Comparison of ENCODE assay signal across 20 cellular contexts in genomic region chr11:1992111-1992510, GRCh38. TPM values are rescaled to one million over a fixed set of nuclear protein-coding genes. Genes with fewer than 3 reads are reported as not detected.
A peak's percentile ranks its signal among the peaks of the same experiment; 100 is the strongest.
DNase-seq lines count a peak whose midpoint lies in the region; ATAC-seq and TF ChIP-seq lines count a peak whose summit lies in the region.
"Had no signal": no experiment of that assay in that cellular context is flagged by ENCODE, and none has a peak within 500 bp of the region (broad histone marks: within the 10 kb centered on the region; RNA-seq: fewer than 3 reads in every experiment).

No MANE protein-coding gene starts in this region.

- no peak overlapping the region for H3K4me3 ChIP-seq in left lung
- H3K4me3 ChIP-seq: GM23338, MG63, Peyer's patch had no signal

- no peak for ATAC-seq in left lung
- ATAC-seq in left colon: no peak
- ATAC-seq: HCT116 had no signal

- intact Hi-C loops in left lung (cut with DNase I): no loop called here
- intact Hi-C loops in posterior vena cava (cut with DNase I): no loop called here
- intact Hi-C loops in left colon (cut with DNase I, micrococcal nuclease): no loop called here

- H3K4me3 Mint-ChIP-seq in osteocyte (ENCODE audit: unreplicated experiment): no peak overlapping the region
- H3K4me3 Mint-ChIP-seq: GM23338 had no signal

- no peaks in the 10 kb centered on the region for H3K36me3 ChIP-seq in left lung
- H3K36me3 ChIP-seq: MG63, Peyer's patch had no signal

- no peaks in the 10 kb centered on the region for H3K4me1 ChIP-seq in left lung
- H3K4me1 ChIP-seq: Peyer's patch had no signal

- no peaks in the 10 kb centered on the region for H3K9me3 Mint-ChIP-seq in osteocyte (ENCODE audit: unreplicated experiment)
- H3K9me3 Mint-ChIP-seq: GM23338 had no signal

- DNase-seq in ELF-1 (ENCODE audit: low read depth, low spot score) (peak; percentile 1), NAMALWA (ENCODE audit: low spot score) (peak; percentile 1), left lung (peak; percentile 16 to 17), posterior vena cava (ENCODE audit: low spot score) (peak; percentile 7), osteocyte (ENCODE audit: extremely low spot score, unreplicated experiment) (no peak), left colon (no peak), A172 (ENCODE audit: low spot score) (no peak)
- DNase-seq: AML-193, Kasumi-1, MG63, NCI-H1092 treated with DMSO at 0.1 percent for 48 hours, NCI-H146, NCI-H2029 treated with DMSO at 0.1 percent for 48 hours, NCI-H2171, NCI-H446 treated with DMSO at 0.1 percent for 48 hours, Peyer's patch, SHP77 had no signal

- no peaks in the 10 kb centered on the region for H3K9me3 ChIP-seq in left lung
- H3K9me3 ChIP-seq: MG63, Peyer's patch had no signal

- H3K27me3 Mint-ChIP-seq in osteocyte (ENCODE audit: unreplicated experiment): no peaks in the 10 kb centered on the region

- TF ChIP-seq CTCF in left lung (IDR thresholded peaks at IDR 0.05) (no peak), osteocyte (IDR thresholded peaks at IDR 0.05) (no peak)

- H3K4me1 Mint-ChIP-seq in osteocyte (ENCODE audit: unreplicated experiment): no peaks in the 10 kb centered on the region
- H3K4me1 Mint-ChIP-seq: GM23338 had no signal

- H3K36me3 Mint-ChIP-seq in osteocyte (ENCODE audit: unreplicated experiment): no peaks in the 10 kb centered on the region

- H3K27me3 ChIP-seq in left lung: no peaks in the 10 kb centered on the region
- H3K27me3 ChIP-seq: MG63, Peyer's patch had no signal

- no peak overlapping the region for H3K27ac ChIP-seq in left lung
- H3K27ac ChIP-seq: C4-2B, Peyer's patch had no signal

- no peak overlapping the region for H3K27ac Mint-ChIP-seq in osteocyte (ENCODE audit: unreplicated experiment)
- H3K27ac Mint-ChIP-seq: GM23338 had no signal

RNA-seq across cellular contexts. Expression of gene H19, which starts 5.5 kb away (rescaled TPM):
- total RNA-seq in left lung: 100 to 1,000 TPM; 119 to 193 TPM
- 1,000 to 10,000 TPM in 1 of 2 donors, 100 to 1,000 TPM in 1; 430 to 1,696 TPM for total RNA-seq in posterior vena cava
- 1,569 and 1,806 TPM in 2 replicates for total RNA-seq in osteocyte
- total RNA-seq in left colon: 10 to 100 TPM in 1 of 2 donors, 1 to 10 TPM in 1; 7.4 to 14.2 TPM
- total RNA-seq in A172 (2014; rRNA removed; shearing (Covaris generic)): 0.69 and 2.7 TPM in 2 replicates

RNA-seq across cellular contexts. Expression of gene MRPL23, which starts 45.0 kb away (rescaled TPM):
- 10 to 100 TPM; 62.2 to 71.6 TPM for total RNA-seq in left lung
- total RNA-seq in posterior vena cava: 10 to 100 TPM; 22.7 to 23.8 TPM
- 28.0 and 29.2 TPM in 2 replicates for total RNA-seq in osteocyte
- total RNA-seq in left colon: 10 to 100 TPM; 65.8 to 79.0 TPM
- total RNA-seq in A172 (2014; rRNA removed; shearing (Covaris generic)): 281 and 292 TPM in 2 replicates

Comparison
In these comparisons a context has a peak if more than half of its experiments do, and no peak if none do; other contexts are left out.
1. DNase-seq: peak in ELF-1 (single experiment), NAMALWA (single experiment), left lung (2 of 2) and posterior vena cava (single experiment); none in osteocyte (single experiment), left colon (0 of 2) and A172 (single experiment).
2. RNA of gene H19, which starts 5.5 kb away (total RNA-seq): 1,569 to 1,806 TPM in osteocyte, 430 to 1,696 TPM in posterior vena cava and 119 to 193 TPM in left lung; 7.4 to 14.2 TPM in left colon and 0.69 to 2.7 TPM in A172; every median in the first group is over 4 times any median in the second.